In genomic region chr5:53549792-53550191, GRCh38 we compare ENCODE assay signal across 18 cellular contexts. TPM values are rescaled to one million over a fixed set of nuclear protein-coding genes. Genes with fewer than 3 reads are reported as not detected.
A peak's percentile ranks its signal among the peaks of the same experiment; 100 is the strongest.
DNase-seq lines count a peak whose midpoint lies in the region; ATAC-seq, FAIRE-seq and TF ChIP-seq lines count a peak whose summit lies in the region.
"Had no signal": no experiment of that assay in that cellular context is flagged by ENCODE, and none has a peak within 500 bp of the region (broad histone marks: within the 10 kb centered on the region; RNA-seq: fewer than 3 reads in every experiment).

No MANE protein-coding gene starts in this region.

- no peaks in the 10 kb centered on the region for H3K36me3 Mint-ChIP-seq in Caco-2 (ENCODE audit: insufficient read depth, unreplicated experiment)
- no peaks in the 10 kb centered on the region for H3K36me3 Mint-ChIP-seq in activated T-helper 1 cell treated with anti-CD3 and anti-CD28 coated beads, Interleukin-12 subunit alpha, Interleukin-12 subunit beta, Interleukin-2, Interleukin-4 antibody, amounts not matched to agents 30 ng/mL and 10 ng/mL and 1 ng/mL, durations not matched to agents 14 hours and 24 hours and 36 hours (ENCODE audit: low read depth)

- POLR2A ChIA-PET in Caco-2 (lab: Charles Lee) = no interaction called here

- FAIRE-seq in bronchial epithelial cell (lab: Jason Lieb, UNC) = no peak
- FAIRE-seq: A549 had no signal

- H3K36me3 ChIP-seq in Caco-2 (ENCODE audit: control insufficient read depth, insufficient read depth, low read length) (no peaks in the 10 kb centered on the region), bronchial epithelial cell (ENCODE audit: control insufficient read depth, insufficient read depth, low read length) (no peaks in the 10 kb centered on the region), breast epithelium (no peaks in the 10 kb centered on the region)

- H3K9me3 Mint-ChIP-seq in Caco-2 (ENCODE audit: unreplicated experiment) = no peaks in the 10 kb centered on the region
- H3K9me3 Mint-ChIP-seq in activated T-helper 1 cell treated with anti-CD3 and anti-CD28 coated beads, Interleukin-12 subunit alpha, Interleukin-12 subunit beta, Interleukin-2, Interleukin-4 antibody, amounts not matched to agents 30 ng/mL and 10 ng/mL and 1 ng/mL, durations not matched to agents 14 hours and 24 hours and 36 hours = no peaks in the 10 kb centered on the region
- H3K9me3 Mint-ChIP-seq: CD4-positive, alpha-beta T cell had no signal

- H3K27me3 Mint-ChIP-seq in Caco-2 (ENCODE audit: insufficient read depth, unreplicated experiment) = peaks cover 5% of the 10 kb centered on the region
- peaks cover 9% of the 10 kb centered on the region for H3K27me3 Mint-ChIP-seq in activated T-helper 1 cell treated with anti-CD3 and anti-CD28 coated beads, Interleukin-12 subunit alpha, Interleukin-12 subunit beta, Interleukin-2, Interleukin-4 antibody, amounts not matched to agents 30 ng/mL and 10 ng/mL and 1 ng/mL, durations not matched to agents 14 hours and 24 hours and 36 hours (ENCODE audit: insufficient read depth)

- DNase-seq in Caco-2 = no peak
- DNase-seq in HT1080 (ENCODE audit: low read depth) = peak; percentile 30
- peak; percentile 55 for DNase-seq in bronchial epithelial cell (ENCODE audit: low read depth)
- peak; percentile 30 for DNase-seq in kidney tubule cell (ENCODE audit: low spot score)
- DNase-seq in activated T-helper 1 cell treated with anti-CD3 and anti-CD28 coated beads, Interleukin-12 subunit alpha, Interleukin-12 subunit beta, Interleukin-2, Interleukin-4 antibody, amounts not matched to agents 30 ng/mL and 10 ng/mL and 1 ng/mL, durations not matched to agents 14 hours and 24 hours and 36 hours (ENCODE audit: low spot score) = no peak
- no peak for DNase-seq in breast epithelium (ENCODE audit: low spot score in 2 of 2)
- DNase-seq: AML-193; CD4-positive, alpha-beta T cell; DMS153; DMS79; GF-D8; GOT3; H9 had no signal

- H3K4me1 ChIP-seq in Caco-2 (peaks cover 13% of the 10 kb centered on the region), breast epithelium (no peaks in the 10 kb centered on the region)

- no peak for ATAC-seq in HG02970 (IDR thresholded peaks at IDR 0.05; ENCODE audit: low FRiP score, unreplicated experiment)
- ATAC-seq: A549 had no signal

- no peak for TF ChIP-seq CTCF in Caco-2 (IDR thresholded peaks at IDR 0.05; ENCODE audit: insufficient read depth in 1 of 2, low read depth in 1 of 2, low read length in 1 of 2, severe bottlenecking in 1 of 2, unreplicated experiment in 1 of 2)
- TF ChIP-seq CTCF in bronchial epithelial cell (IDR thresholded peaks at IDR 0.05; ENCODE audit: insufficient read depth, low read length, severe bottlenecking) = no peak
- no peak for TF ChIP-seq CTCF in breast epithelium (IDR thresholded peaks at IDR 0.05)

- no peak overlapping the region for H3K4me3 ChIP-seq in Caco-2 (ENCODE audit: low read depth, low read length)
- no peak overlapping the region for H3K4me3 ChIP-seq in bronchial epithelial cell (ENCODE audit: low read depth, low read length)
- no peak overlapping the region for H3K4me3 ChIP-seq in breast epithelium
- H3K4me3 ChIP-seq: A549 had no signal

- no peak overlapping the region for H3K27ac ChIP-seq in breast epithelium
- H3K27ac ChIP-seq: 22Rv1, A549, C4-2B, KMS-11 had no signal

- no peak overlapping the region for H3K4me3 Mint-ChIP-seq in Caco-2 (ENCODE audit: unreplicated experiment)
- H3K4me3 Mint-ChIP-seq in activated T-helper 1 cell treated with anti-CD3 and anti-CD28 coated beads, Interleukin-12 subunit alpha, Interleukin-12 subunit beta, Interleukin-2, Interleukin-4 antibody, amounts not matched to agents 30 ng/mL and 10 ng/mL and 1 ng/mL, durations not matched to agents 14 hours and 24 hours and 36 hours = no peak overlapping the region
- H3K4me3 Mint-ChIP-seq: CD4-positive, alpha-beta T cell; H9 had no signal

- no peaks in the 10 kb centered on the region for H3K27me3 ChIP-seq in Caco-2 (replicated peaks; ENCODE audit: control insufficient read depth, insufficient read depth, low read length)
- H3K27me3 ChIP-seq in bronchial epithelial cell (ENCODE audit: control insufficient read depth, insufficient read depth, low read length) = no peaks in the 10 kb centered on the region
- no peaks in the 10 kb centered on the region for H3K27me3 ChIP-seq in breast epithelium

- H3K9me3 ChIP-seq in Caco-2 (no peaks in the 10 kb centered on the region), breast epithelium (no peaks in the 10 kb centered on the region)
- H3K9me3 ChIP-seq: A549 had no signal

- BruUV-seq in Caco-2 (replicated peaks; lab: Mats Ljungman, UMichigan) = no TSS peak

- H3K27ac Mint-ChIP-seq in Caco-2 (ENCODE audit: unreplicated experiment) = peak overlapping the region; percentile 53
- no peak overlapping the region for H3K27ac Mint-ChIP-seq in activated T-helper 1 cell treated with anti-CD3 and anti-CD28 coated beads, Interleukin-12 subunit alpha, Interleukin-12 subunit beta, Interleukin-2, Interleukin-4 antibody, amounts not matched to agents 30 ng/mL and 10 ng/mL and 1 ng/mL, durations not matched to agents 14 hours and 24 hours and 36 hours
- H3K27ac Mint-ChIP-seq: CD4-positive, alpha-beta T cell; H9 had no signal

- intact Hi-C loops in Caco-2 (cut with micrococcal nuclease; ENCODE audit: unreplicated experiment) (no loop called here), breast epithelium (cut with DNase I; ENCODE audit: low total_unique reads) (no loop called here)
- intact Hi-C loops in activated T-helper 1 cell treated with anti-CD3 and anti-CD28 coated beads, Interleukin-12 subunit alpha, Interleukin-12 subunit beta, Interleukin-2, Interleukin-4 antibody, amounts not matched to agents 30 ng/mL and 10 ng/mL and 1 ng/mL, durations not matched to agents 14 hours and 24 hours and 36 hours (cut with micrococcal nuclease) = no loop called here

- CTCF ChIA-PET in Caco-2 (lab: Charles Lee) = no interaction called here

- H3K4me1 Mint-ChIP-seq in Caco-2 (ENCODE audit: low read depth, unreplicated experiment) = peaks cover 9% of the 10 kb centered on the region
- H3K4me1 Mint-ChIP-seq in activated T-helper 1 cell treated with anti-CD3 and anti-CD28 coated beads, Interleukin-12 subunit alpha, Interleukin-12 subunit beta, Interleukin-2, Interleukin-4 antibody, amounts not matched to agents 30 ng/mL and 10 ng/mL and 1 ng/mL, durations not matched to agents 14 hours and 24 hours and 36 hours (ENCODE audit: low read depth) = no peaks in the 10 kb centered on the region

- TF ChIP-seq POLR2A in breast epithelium (IDR thresholded peaks at IDR 0.05) = no peak

RNA-seq across cellular contexts. Expression of gene NDUFS4, which starts 10.6 kb away (rescaled TPM):
- 92.1 and 103 TPM in 2 replicates for total RNA-seq in Caco-2 (2022)
- total RNA-seq in HT1080 (2014; rRNA removed; shearing (Covaris generic)) = 106 and 122 TPM in 2 replicates
- polyA plus RNA-seq in HT1080 (2015; cell fraction: cytosol; rRNA removed) = 94.3 and 98.3 TPM in 2 replicates
- polyA plus RNA-seq in HT1080 (2015; cell fraction: nucleus; rRNA removed) = 60.1 and 64.1 TPM in 2 replicates
- 163 and 164 TPM in 2 replicates for total RNA-seq in bronchial epithelial cell
- total RNA-seq in activated T-helper 1 cell treated with anti-CD3 and anti-CD28 coated beads, Interleukin-12 subunit alpha, Interleukin-12 subunit beta, Interleukin-2, Interleukin-4 antibody, amounts not matched to agents 30 ng/mL and 10 ng/mL and 1 ng/mL, durations not matched to agents 14 hours and 24 hours and 36 hours = 45.8 and 50.4 TPM in 2 replicates
- 100 to 1,000 TPM in 1 of 3 donors, 10 to 100 TPM in 2; 93.7 to 104 (median 94.1) TPM for total RNA-seq in breast epithelium

Comparison
In these comparisons a context has a peak if more than half of its experiments do, and no peak if none do; other contexts are left out.
1. DNase-seq: peak in HT1080 (single experiment), bronchial epithelial cell (single experiment) and kidney tubule cell (single experiment); none in Caco-2 (0 of 2), activated T-helper 1 cell treated with anti-CD3 and anti-CD28 coated beads, Interleukin-12 subunit alpha, Interleukin-12 subunit beta, Interleukin-2, Interleukin-4 antibody, amounts not matched to agents 30 ng/mL and 10 ng/mL and 1 ng/mL, durations not matched to agents 14 hours and 24 hours and 36 hours (single experiment) and breast epithelium (0 of 2).